Comparison of ENCODE assay signal across 2 cellular contexts in the genomic region with DNA sequence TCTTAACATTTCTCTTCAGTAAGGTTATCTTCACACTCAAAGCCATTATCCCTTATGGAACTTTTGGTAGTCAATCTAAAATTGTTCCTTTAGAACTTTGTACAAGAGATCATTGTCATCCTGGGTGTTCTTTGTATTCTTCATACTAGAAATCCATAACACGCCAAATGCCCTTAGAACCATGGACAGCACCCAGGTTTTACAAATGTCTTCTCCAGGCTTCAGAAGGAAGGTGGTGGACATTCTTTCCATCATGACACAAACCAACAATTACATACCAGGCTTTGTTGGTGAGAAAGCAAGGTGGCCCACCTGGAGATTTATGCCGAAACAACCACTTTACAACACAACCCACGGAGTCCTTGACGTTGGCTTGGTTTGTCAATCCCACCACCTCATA.
A peak's percentile ranks its signal among the peaks of the same experiment; 100 is the strongest.
TF ChIP-seq lines count a peak whose summit lies in the region.

No MANE protein-coding gene starts in this region.

TF ChIP-seq in A549, 52 proteins besides CTCF, POLR2A, EP300 and RAD21 (continued from another document):
- TF ChIP-seq, protein P1, sequence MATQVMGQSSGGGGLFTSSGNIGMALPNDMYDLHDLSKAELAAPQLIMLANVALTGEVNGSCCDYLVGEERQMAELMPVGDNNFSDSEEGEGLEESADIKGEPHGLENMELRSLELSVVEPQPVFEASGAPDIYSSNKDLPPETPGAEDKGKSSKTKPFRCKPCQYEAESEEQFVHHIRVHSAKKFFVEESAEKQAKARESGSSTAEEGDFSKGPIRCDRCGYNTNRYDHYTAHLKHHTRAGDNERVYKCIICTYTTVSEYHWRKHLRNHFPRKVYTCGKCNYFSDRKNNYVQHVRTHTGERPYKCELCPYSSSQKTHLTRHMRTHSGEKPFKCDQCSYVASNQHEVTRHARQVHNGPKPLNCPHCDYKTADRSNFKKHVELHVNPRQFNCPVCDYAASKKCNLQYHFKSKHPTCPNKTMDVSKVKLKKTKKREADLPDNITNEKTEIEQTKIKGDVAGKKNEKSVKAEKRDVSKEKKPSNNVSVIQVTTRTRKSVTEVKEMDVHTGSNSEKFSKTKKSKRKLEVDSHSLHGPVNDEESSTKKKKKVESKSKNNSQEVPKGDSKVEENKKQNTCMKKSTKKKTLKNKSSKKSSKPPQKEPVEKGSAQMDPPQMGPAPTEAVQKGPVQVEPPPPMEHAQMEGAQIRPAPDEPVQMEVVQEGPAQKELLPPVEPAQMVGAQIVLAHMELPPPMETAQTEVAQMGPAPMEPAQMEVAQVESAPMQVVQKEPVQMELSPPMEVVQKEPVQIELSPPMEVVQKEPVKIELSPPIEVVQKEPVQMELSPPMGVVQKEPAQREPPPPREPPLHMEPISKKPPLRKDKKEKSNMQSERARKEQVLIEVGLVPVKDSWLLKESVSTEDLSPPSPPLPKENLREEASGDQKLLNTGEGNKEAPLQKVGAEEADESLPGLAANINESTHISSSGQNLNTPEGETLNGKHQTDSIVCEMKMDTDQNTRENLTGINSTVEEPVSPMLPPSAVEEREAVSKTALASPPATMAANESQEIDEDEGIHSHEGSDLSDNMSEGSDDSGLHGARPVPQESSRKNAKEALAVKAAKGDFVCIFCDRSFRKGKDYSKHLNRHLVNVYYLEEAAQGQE (IDR thresholded peaks at IDR 0.05), result peak; percentile 88
- TF ChIP-seq, protein P2, sequence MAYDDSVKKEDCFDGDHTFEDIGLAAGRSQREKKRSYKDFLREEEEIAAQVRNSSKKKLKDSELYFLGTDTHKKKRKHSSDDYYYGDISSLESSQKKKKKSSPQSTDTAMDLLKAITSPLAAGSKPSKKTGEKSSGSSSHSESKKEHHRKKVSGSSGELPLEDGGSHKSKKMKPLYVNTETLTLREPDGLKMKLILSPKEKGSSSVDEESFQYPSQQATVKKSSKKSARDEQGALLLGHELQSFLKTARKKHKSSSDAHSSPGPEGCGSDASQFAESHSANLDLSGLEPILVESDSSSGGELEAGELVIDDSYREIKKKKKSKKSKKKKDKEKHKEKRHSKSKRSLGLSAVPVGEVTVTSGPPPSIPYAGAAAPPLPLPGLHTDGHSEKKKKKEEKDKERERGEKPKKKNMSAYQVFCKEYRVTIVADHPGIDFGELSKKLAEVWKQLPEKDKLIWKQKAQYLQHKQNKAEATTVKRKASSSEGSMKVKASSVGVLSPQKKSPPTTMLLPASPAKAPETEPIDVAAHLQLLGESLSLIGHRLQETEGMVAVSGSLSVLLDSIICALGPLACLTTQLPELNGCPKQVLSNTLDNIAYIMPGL (CRISPR knock-in tag; IDR thresholded peaks at IDR 0.05; ENCODE audit: borderline replicate concordance), result no peak
- TF ChIP-seq MAFK (IDR thresholded peaks at IDR 0.05; ENCODE audit: partially characterized antibody), result no peak
- TF ChIP-seq ZC3H11A (IDR thresholded peaks at IDR 0.05), result no peak
- TF ChIP-seq CEBPB (IDR thresholded peaks at IDR 0.05), result no peak
- no peak for TF ChIP-seq CHD4 (IDR thresholded peaks at IDR 0.05; ENCODE audit: borderline replicate concordance)
- TF ChIP-seq NPAS2 (CRISPR knock-in tag; IDR thresholded peaks at IDR 0.05; ENCODE audit: borderline replicate concordance), result no peak
TF ChIP-seq in A549: peak in this region for 2.

TF ChIP-seq in HEK293, 187 proteins besides CTCF, POLR2A, EP300 and RAD21 (continued from another document):
- TF ChIP-seq, protein P1 (tag by site-specific recombination; IDR thresholded peaks at IDR 0.05), result peak; percentile 93
TF ChIP-seq in HEK293: peak in this region for 1.
